ENCODE assay signal across 15 cellular contexts in genomic region chr5:54570923-54571322, GRCh38. TPM values are rescaled to one million over a fixed set of nuclear protein-coding genes. Genes with fewer than 3 reads are reported as not detected.
DNase-seq lines count a peak whose midpoint lies in the region; TF ChIP-seq lines count a peak whose summit lies in the region.
"Had no signal": no experiment of that assay in that cellular context is flagged by ENCODE, and none has a peak within 500 bp of the region (broad histone marks: within the 10 kb centered on the region; RNA-seq: fewer than 3 reads in every experiment).

No MANE protein-coding gene starts in this region.

- H3K4me3 ChIP-seq in foreskin fibroblast (ENCODE audit: low read depth in 1 of 2, low read length in 2 of 2), result no peak overlapping the region
- H3K4me3 ChIP-seq: thyroid gland had no signal

- DNase-seq in GM03348 (ENCODE audit: low spot score) (peak; percentile 59), astrocyte of the hippocampus (ENCODE audit: low read depth, low spot score) (peak; percentile 75), foreskin fibroblast (peak; percentile 19 to 40), renal cortical epithelial cell (ENCODE audit: low read depth) (peak; percentile 15), DMS79 (lab: John Stamatoyannopoulos, UW) (no peak), NOMO-1 (lab: John Stamatoyannopoulos, UW; ENCODE audit: unreplicated experiment in 2 of 2) (no peak), NCI-H128 (lab: John Stamatoyannopoulos, UW; ENCODE audit: unreplicated experiment) (no peak)
- no peak for DNase-seq in activated naive CD4-positive, alpha-beta T cell treated with anti-CD3 and anti-CD28 coated beads, Interleukin-2, amount 50 U/mL, for 16 hours
- DNase-seq: left colon; MM.1S; natural killer cell; NCI-H2171; NK-92 treated with Interleukin-12 subunit alpha and Interleukin-12 subunit beta, amount 100 ng/mL, for 24 hours; SHP77; thyroid gland had no signal

- no peak for TF ChIP-seq CTCF in foreskin fibroblast (IDR thresholded peaks at IDR 0.05; ENCODE audit: low read depth, low read length)

RNA-seq across cellular contexts. Expression of gene SNX18, which starts 53.4 kb away (rescaled TPM):
- total RNA-seq in renal cortical epithelial cell, result 11.6 and 16.7 TPM in 2 replicates

Comparison
In these comparisons a context has a peak if more than half of its experiments do, and no peak if none do; other contexts are left out.
1. DNase-seq: peak in GM03348 (single experiment), astrocyte of the hippocampus (single experiment), foreskin fibroblast (2 of 2) and renal cortical epithelial cell (single experiment); none in activated naive CD4-positive, alpha-beta T cell treated with anti-CD3 and anti-CD28 coated beads, Interleukin-2, amount 50 U/mL, for 16 hours (single experiment), DMS79 (single experiment), NOMO-1 (0 of 2) and NCI-H128 (single experiment).